2 cellular contexts compared by ENCODE assay signal in the genomic region with DNA sequence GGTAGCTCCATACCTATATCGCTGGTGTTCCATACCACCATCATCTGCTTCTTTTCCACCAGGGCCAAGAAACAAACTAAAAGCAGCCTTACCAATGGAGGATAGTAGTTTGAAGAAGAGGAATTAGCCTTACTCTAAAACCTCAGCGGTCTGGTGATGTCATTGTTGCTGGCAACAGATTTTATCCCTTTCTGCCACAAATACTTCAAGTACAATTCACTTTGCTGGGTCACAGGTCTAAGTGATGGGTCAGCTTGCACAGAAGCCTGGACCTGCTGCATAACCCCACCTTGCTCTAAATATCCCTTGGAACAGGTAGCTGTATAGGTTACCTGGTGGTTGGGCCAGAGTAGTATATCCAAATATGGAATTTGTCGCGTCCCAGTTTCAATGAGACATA.
TF ChIP-seq lines count a peak whose summit lies in the region.

No MANE protein-coding gene starts in this region.

TF ChIP-seq in HEK293, 187 proteins besides CTCF, POLR2A, EP300 and RAD21:
- TF ChIP-seq, protein P1, sequence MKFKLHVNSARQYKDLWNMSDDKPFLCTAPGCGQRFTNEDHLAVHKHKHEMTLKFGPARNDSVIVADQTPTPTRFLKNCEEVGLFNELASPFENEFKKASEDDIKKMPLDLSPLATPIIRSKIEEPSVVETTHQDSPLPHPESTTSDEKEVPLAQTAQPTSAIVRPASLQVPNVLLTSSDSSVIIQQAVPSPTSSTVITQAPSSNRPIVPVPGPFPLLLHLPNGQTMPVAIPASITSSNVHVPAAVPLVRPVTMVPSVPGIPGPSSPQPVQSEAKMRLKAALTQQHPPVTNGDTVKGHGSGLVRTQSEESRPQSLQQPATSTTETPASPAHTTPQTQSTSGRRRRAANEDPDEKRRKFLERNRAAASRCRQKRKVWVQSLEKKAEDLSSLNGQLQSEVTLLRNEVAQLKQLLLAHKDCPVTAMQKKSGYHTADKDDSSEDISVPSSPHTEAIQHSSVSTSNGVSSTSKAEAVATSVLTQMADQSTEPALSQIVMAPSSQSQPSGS (tag by site-specific recombination; IDR thresholded peaks at IDR 0.05; ENCODE audit: low read depth) = peak; percentile 7; the same call in 1 of the 2 replicates
- TF ChIP-seq YY1 (tag by site-specific recombination; IDR thresholded peaks at IDR 0.05) (no peak), SP2 (tag by site-specific recombination; IDR thresholded peaks at IDR 0.05) (no peak)

TF ChIP-seq in IMR-90, 13 proteins besides CTCF, POLR2A, EP300 and RAD21 (continued from another document):
- TF ChIP-seq, protein P2, sequence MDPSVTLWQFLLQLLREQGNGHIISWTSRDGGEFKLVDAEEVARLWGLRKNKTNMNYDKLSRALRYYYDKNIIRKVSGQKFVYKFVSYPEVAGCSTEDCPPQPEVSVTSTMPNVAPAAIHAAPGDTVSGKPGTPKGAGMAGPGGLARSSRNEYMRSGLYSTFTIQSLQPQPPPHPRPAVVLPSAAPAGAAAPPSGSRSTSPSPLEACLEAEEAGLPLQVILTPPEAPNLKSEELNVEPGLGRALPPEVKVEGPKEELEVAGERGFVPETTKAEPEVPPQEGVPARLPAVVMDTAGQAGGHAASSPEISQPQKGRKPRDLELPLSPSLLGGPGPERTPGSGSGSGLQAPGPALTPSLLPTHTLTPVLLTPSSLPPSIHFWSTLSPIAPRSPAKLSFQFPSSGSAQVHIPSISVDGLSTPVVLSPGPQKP (IDR thresholded peaks at IDR 0.05; ENCODE audit: borderline replicate concordance, low read depth, low read length) = no peak
